16 cellular contexts compared by ENCODE assay signal in genomic region chr10:101029520-101030309, GRCh38. TPM values are rescaled to one million over a fixed set of nuclear protein-coding genes. Genes with fewer than 3 reads are reported as not detected.
DNase-seq lines count a peak whose midpoint lies in the region; ATAC-seq, FAIRE-seq and TF ChIP-seq lines count a peak whose summit lies in the region.
"Had no signal": no experiment of that assay in that cellular context is flagged by ENCODE, and none has a peak within 500 bp of the region (broad histone marks: within the 10 kb centered on the region; RNA-seq: fewer than 3 reads in every experiment).

No MANE protein-coding gene starts in this region.

- H3K27ac Mint-ChIP-seq in H9 = peak overlapping the region in 1 of 3 experiments; percentile 77; a peak in 1 of 7 replicates
- H3K27ac Mint-ChIP-seq: activated CD4-positive, alpha-beta memory T cell treated with anti-CD3 and anti-CD28 coated beads for 36 hours; T-helper 17 cell had no signal

- no peaks in the 10 kb centered on the region for H3K79me1 ChIP-seq in H9 (ENCODE audit: insufficient read depth, low read depth, low read length, poor library complexity, severe bottlenecking)

- no peak overlapping the region for H2AK5ac ChIP-seq in H9 (ENCODE audit: insufficient read length, low read length)

- H3K4me1 ChIP-seq in BLaER1 = peaks cover 58% of the 10 kb centered on the region
- H3K4me1 ChIP-seq in H9 (ENCODE audit: insufficient read depth, low read length) = peaks cover 4% of the 10 kb centered on the region; the same call in 1 of the 2 replicates
- peaks cover 11 to 38% of the 10 kb centered on the region in 2 experiments for H3K4me1 ChIP-seq in K562 (replicated peaks in 1 of 2; ENCODE audit: control insufficient read depth in 2 of 2, insufficient read depth in 2 of 2, low read length in 2 of 2)

- no peak overlapping the region for H2AFZ ChIP-seq in H9 (ENCODE audit: low read length)
- no peak overlapping the region for H2AFZ ChIP-seq in K562 (ENCODE audit: low read depth, low read length)

- ATAC-seq in K562 (peak; percentile 35), HG03432 (IDR thresholded peaks at IDR 0.05; ENCODE audit: unreplicated experiment) (no peak)
- ATAC-seq: gastrocnemius medialis; pancreas; stimulated activated memory B cell treated with anti-CD40 and anti-IgM and Interleukin-4, amounts not matched to agents 10 μg/mL and 1 μg/mL and 100 μg/mL, for 72 hours; T-helper 17 cell had no signal

- H3K4me3 ChIP-seq in BLaER1 (no peak overlapping the region), K562 (no peak overlapping the region)

- no peak overlapping the region for H2BK120ac ChIP-seq in H9 (ENCODE audit: low read depth, low read length, poor library complexity, severe bottlenecking)

- no peaks in the 10 kb centered on the region for H3K9me3 ChIP-seq in BLaER1
- no peaks in the 10 kb centered on the region for H3K9me3 ChIP-seq in H9 (ENCODE audit: control insufficient read depth, low read depth, low read length)
- H3K9me3 ChIP-seq in K562 (replicated peaks; ENCODE audit: control insufficient read depth, insufficient read depth, low read depth, low read length) = no peaks in the 10 kb centered on the region
- H3K9me3 ChIP-seq: gastrocnemius medialis, pancreas had no signal

- no peak for TF ChIP-seq POLR2A in K562 (conservative IDR thresholded peaks at IDR 0.05)

- BruUV-seq in K562 (replicated peaks; lab: Mats Ljungman, UMichigan) = no TSS peak

- intact Hi-C loops in K562 (cut with micrococcal nuclease) = loop anchor here (5.0 to 10.0 kb wide), 2 partner anchors 38 to 415 kb away; no protein-coding TSS in a partner anchor

- no peak overlapping the region for H4K91ac ChIP-seq in H9 (ENCODE audit: insufficient read length, low read depth, low read length)

- no peak overlapping the region for H3K23ac ChIP-seq in H9 (ENCODE audit: insufficient read length, low read depth, low read length)

- no peak overlapping the region for H3K4me3 Mint-ChIP-seq in H9
- H3K4me3 Mint-ChIP-seq: activated CD4-positive, alpha-beta memory T cell treated with anti-CD3 and anti-CD28 coated beads for 36 hours; stimulated activated memory B cell treated with anti-CD40 and anti-IgM and Interleukin-4, amounts not matched to agents 10 μg/mL and 1 μg/mL and 100 μg/mL, for 72 hours; T-helper 17 cell had no signal

- H2BK5ac ChIP-seq in H9 (ENCODE audit: insufficient read length, low read length) = no peak overlapping the region

- H4K8ac ChIP-seq in H9 (replicated peaks; ENCODE audit: insufficient read length, low read depth, low read length) = no peak overlapping the region

- no peak overlapping the region for H2BK20ac ChIP-seq in H9 (ENCODE audit: low read depth, low read length, poor library complexity, severe bottlenecking)

- H3K4me2 ChIP-seq in BLaER1 (peak overlapping the region; percentile 93), H9 (ENCODE audit: insufficient read depth, insufficient read length, low read length) (no peak overlapping the region), K562 (ENCODE audit: insufficient read depth, low read length) (no peak overlapping the region)

- H3K9ac ChIP-seq in BLaER1 (no peak overlapping the region), H9 (ENCODE audit: extremely low read depth, insufficient read length, low read length) (no peak overlapping the region), K562 (ENCODE audit: insufficient read depth in 1 of 2, low read depth in 2 of 2, low read length in 2 of 2) (peak overlapping the region in 1 of 2 experiments; percentile 64; a peak in 1 of 4 replicates)

- no peak overlapping the region for H3K4ac ChIP-seq in H9 (ENCODE audit: low read depth, low read length)

- no peaks in the 10 kb centered on the region for H3K9me1 ChIP-seq in K562 (ENCODE audit: control insufficient read depth, insufficient read depth, low read length)

- peak; percentile 72 for DNase-seq in H9
- DNase-seq in K562 (ENCODE audit: extremely low read depth in 1 of 4, low spot score in 3 of 4) = peak in 2 of 4 experiments; percentile 42
- peak; percentile 47 for DNase-seq in iPS-NIHi11 (ENCODE audit: low spot score)
- no peak for DNase-seq in COR-L47 (lab: John Stamatoyannopoulos, UW)
- DNase-seq in AG08396 (ENCODE audit: low spot score) = no peak
- DNase-seq in NCI-H2029 treated with DMSO at 0.1 percent for 48 hours (lab: John Stamatoyannopoulos, UW) = no peak
- DNase-seq: activated CD4-positive, alpha-beta memory T cell treated with anti-CD3 and anti-CD28 coated beads for 36 hours; activated naive CD4-positive, alpha-beta T cell treated with Interleukin-2 at 50 U/mL for 16 hours; gastrocnemius medialis; NCI-H146; T-helper 17 cell had no signal

- H3K14ac ChIP-seq in H9 (ENCODE audit: insufficient read depth, low read length) = no peak overlapping the region; the same call in 1 of the 2 replicates

- H3K79me2 ChIP-seq in H9 (ENCODE audit: insufficient read depth, low read length) (no peaks in the 10 kb centered on the region), K562 (ENCODE audit: control insufficient read depth, insufficient read depth, low read length) (no peaks in the 10 kb centered on the region)

- H3K23me2 ChIP-seq in H9 (ENCODE audit: insufficient read length, low read depth, low read length, poor library complexity, severe bottlenecking) = peaks cover 13% of the 10 kb centered on the region

- H4K5ac ChIP-seq in H9 (ENCODE audit: insufficient read length, low read depth, low read length) = no peak overlapping the region

- POLR2A ChIA-PET in K562 (lab: Yijun Ruan, JAX) = interaction anchor here (0.6 to 1.7 kb wide), 2 partner anchors 11 to 23 kb away, joined by 3 to 6 read pairs; no protein-coding TSS in a partner anchor

- H3K27me3 Mint-ChIP-seq in H9 (ENCODE audit: low read depth) = peaks cover 58% of the 10 kb centered on the region
- H3K27me3 Mint-ChIP-seq: activated CD4-positive, alpha-beta memory T cell treated with anti-CD3 and anti-CD28 coated beads for 36 hours had no signal

- CTCF ChIA-PET in K562 (lab: Yijun Ruan, JAX; ENCODE audit: low intra/inter-chr PET ratio) = no interaction called here

- H3K56ac ChIP-seq in H9 (ENCODE audit: insufficient read length, low read depth, low read length) = no peak overlapping the region

- no peak overlapping the region for H3T11ph ChIP-seq in H9 (ENCODE audit: low read length)

- no peaks in the 10 kb centered on the region; a peak in 1 of 5 replicates for H3K9me3 Mint-ChIP-seq in H9
- H3K9me3 Mint-ChIP-seq: activated CD4-positive, alpha-beta memory T cell treated with anti-CD3 and anti-CD28 coated beads for 36 hours; IgD-negative memory B cell; stimulated activated memory B cell treated with anti-CD40 and anti-IgM and Interleukin-4, amounts not matched to agents 10 μg/mL and 1 μg/mL and 100 μg/mL, for 72 hours had no signal

- in situ Hi-C loops in K562 (cut with MboI) = no loop called here

- H4K20me1 ChIP-seq in BLaER1 (peaks cover 12% of the 10 kb centered on the region; the same call in 1 of the 2 replicates), H9 (ENCODE audit: control insufficient read depth, insufficient read depth, insufficient read length) (no peaks in the 10 kb centered on the region), K562 (replicated peaks; ENCODE audit: control insufficient read depth, insufficient read depth, low read length) (no peaks in the 10 kb centered on the region)

- H3K27me3 ChIP-seq in BLaER1 (no peaks in the 10 kb centered on the region), H9 (ENCODE audit: insufficient read depth, low read length) (peaks cover 4% of the 10 kb centered on the region; the same call in 1 of the 2 replicates), K562 (ENCODE audit: control insufficient read depth in 2 of 2, insufficient read depth in 2 of 2, low read length in 2 of 2) (peaks cover 2 to 4% of the 10 kb centered on the region in 2 experiments; a peak in 4 of 5 replicates)
- H3K27me3 ChIP-seq: gastrocnemius medialis, pancreas had no signal

- TF ChIP-seq EP300 in K562 (IDR thresholded peaks at IDR 0.05; ENCODE audit: low read length) = no peak

- no peak overlapping the region for H3K18ac ChIP-seq in H9 (ENCODE audit: insufficient read length, low read depth, low read length)

- H2BK15ac ChIP-seq in H9 (ENCODE audit: low read depth, low read length) = no peak overlapping the region

- TF ChIP-seq RAD21 in K562 (CRISPR knock-in tag; conservative IDR thresholded peaks at IDR 0.05 in 1 of 2, IDR thresholded peaks at IDR 0.05 in 1 of 2) = no peak

- H3K36me3 ChIP-seq in BLaER1 (peaks cover 3% of the 10 kb centered on the region), K562 (ENCODE audit: control insufficient read depth, insufficient read depth, low read length) (no peaks in the 10 kb centered on the region)
- H3K36me3 ChIP-seq: gastrocnemius medialis, pancreas had no signal

- TF ChIP-seq CTCF in H9 (conservative IDR thresholded peaks at IDR 0.05) (peak; percentile 56), K562 (IDR thresholded peaks at IDR 0.05 in 2 of 3, conservative IDR thresholded peaks at IDR 0.05 in 1 of 3; ENCODE audit: insufficient read depth in 2 of 3, low read depth in 1 of 3, low read length in 3 of 3) (0 out of 6 replicates have a peak, but pooled peaks of 1 of the 3 experiments have one; percentile 22)

- FAIRE-seq in K562 (lab: Jason Lieb, UNC) = no peak
- FAIRE-seq: pancreas had no signal

- WGBS in H9 (ENCODE audit: extremely low coverage, insufficient read length, low lambda C conversion rate) = no CpG with 5 or more reads among the region's 28 CpGs
- WGBS in K562 (ENCODE audit: insufficient coverage, low coverage, missing lambda C conversion rate) = 29% methylated on average over 14 of the region's 28 CpGs

- H3K4me1 Mint-ChIP-seq in H9 = peaks cover 34 to 50% of the 10 kb centered on the region in 2 experiments

- H3K27ac ChIP-seq in BLaER1 (peak overlapping the region; percentile 64; the same call in 1 of the 2 replicates), H9 (ENCODE audit: insufficient read length, low read depth, low read length) (no peak overlapping the region), K562 (ENCODE audit: extremely low read depth, low read depth, low read length) (no peak overlapping the region)
- H3K27ac ChIP-seq: gastrocnemius medialis, pancreas had no signal

- no peak overlapping the region for H2BK12ac ChIP-seq in H9 (ENCODE audit: insufficient read length, low read depth, low read length)

- no peaks in the 10 kb centered on the region for H3K36me3 Mint-ChIP-seq in H9 (ENCODE audit: insufficient read depth in 1 of 3, low read depth in 3 of 3)
- H3K36me3 Mint-ChIP-seq: stimulated activated memory B cell treated with anti-CD40 and anti-IgM and Interleukin-4, amounts not matched to agents 10 μg/mL and 1 μg/mL and 100 μg/mL, for 72 hours had no signal

RNA-seq across cellular contexts. Expression of gene PDZD7, which starts 1.2 kb away (rescaled TPM):
- total RNA-seq in H9 (2021) (1.7 and 2.0 TPM in 2 replicates), K562 (2014; rRNA removed) (0.16 and 0.23 TPM in 2 replicates), K562 (2014; rRNA removed; fragmentation: Illumina TruSeq; extraction: Trizol) (0.04 TPM in 1 of 2 replicates, not detected in the other), K562 (2015; rRNA removed; fragmentation: Illumina TruSeq; extraction: Trizol) (0.04 and 0.07 TPM in 2 replicates), K562 (2021) (0.09 and 0.29 TPM in 2 replicates)
- 0.69 TPM in 1 of 2 replicates, not detected in the other for total RNA-seq in K562 (2011; cell fraction: chromatin; rRNA removed; ENCODE audit: low replicate concordance)
- 0.79 and 0.83 TPM in 2 replicates for total RNA-seq in K562 (2011; cell fraction: nucleolus; rRNA removed)
- 0.44 and 0.46 TPM in 2 replicates for total RNA-seq in K562 (2011; cell fraction: nucleoplasm; rRNA removed)
- polyA plus RNA-seq in K562 (2011; rRNA removed) (0.24 and 0.28 TPM in 2 replicates), K562 (2014; fragmentation: Illumina TruSeq; extraction: Trizol) (0.04 TPM in 1 of 2 replicates, not detected in the other), K562 (2014; fragmentation: Nextera tagmentation; extraction: Ambion mirVana) (not detected), K562 (2014; rRNA removed) (0.04 and 0.07 TPM in 2 replicates)
- 0.15 and 0.57 TPM in 2 replicates for polyA plus RNA-seq in K562 (2011; cell fraction: cytosol; rRNA removed)
- polyA plus RNA-seq in K562 (2011; cell fraction: nucleus; rRNA removed) = 0.62 and 0.97 TPM in 2 replicates
- polyA plus RNA-seq in K562 (2012) = 0.09 and 0.54 TPM in 2 replicates
- polyA minus RNA-seq in K562 (2011; rRNA and poly(A)+ RNA removed) = 0.14 TPM in 1 of 2 replicates, not detected in the other
- polyA minus RNA-seq in K562 (2011; cell fraction: cytosol; rRNA and poly(A)+ RNA removed) = 0.38 TPM in 1 of 2 replicates, not detected in the other
- polyA minus RNA-seq in K562 (2011; cell fraction: nucleus; rRNA and poly(A)+ RNA removed) = 0.44 and 0.67 TPM in 2 replicates
- polyA plus RNA-seq: IgD-negative memory B cell had no signal

RNA-seq across cellular contexts. Expression of gene SFXN3, which starts 1.3 kb away (rescaled TPM):
- total RNA-seq in H9 (2021) (2.8 and 3.4 TPM in 2 replicates), K562 (2014; rRNA removed) (1.00 and 2.2 TPM in 2 replicates), K562 (2014; rRNA removed; fragmentation: Illumina TruSeq; extraction: Trizol) (0.64 and 0.69 TPM in 2 replicates), K562 (2015; rRNA removed; fragmentation: Illumina TruSeq; extraction: Trizol) (0.58 and 0.68 TPM in 2 replicates), K562 (2021) (1.4 and 1.8 TPM in 2 replicates)
- 6.0 and 9.2 TPM in 2 replicates for total RNA-seq in K562 (2011; cell fraction: chromatin; rRNA removed; ENCODE audit: low replicate concordance)
- 3.8 and 5.2 TPM in 2 replicates for total RNA-seq in K562 (2011; cell fraction: nucleolus; rRNA removed)
- 3.7 and 5.1 TPM in 2 replicates for total RNA-seq in K562 (2011; cell fraction: nucleoplasm; rRNA removed)
- polyA plus RNA-seq in K562 (2011; rRNA removed) (4.6 and 8.1 TPM in 2 replicates), K562 (2014; fragmentation: Illumina TruSeq; extraction: Trizol) (1.5 and 1.6 TPM in 2 replicates), K562 (2014; fragmentation: Nextera tagmentation; extraction: Ambion mirVana) (under 1 TPM; 0.24 to 0.31 TPM), K562 (2014; rRNA removed) (0.86 and 0.96 TPM in 2 replicates)
- polyA plus RNA-seq in K562 (2011; cell fraction: cytosol; rRNA removed) = 5.6 and 7.0 TPM in 2 replicates
- polyA plus RNA-seq in K562 (2011; cell fraction: nucleus; rRNA removed) = 15.8 and 21.0 TPM in 2 replicates
- 1.6 and 3.3 TPM in 2 replicates for polyA plus RNA-seq in K562 (2012)
- polyA minus RNA-seq in K562 (2011; rRNA and poly(A)+ RNA removed) = 5.0 and 5.6 TPM in 2 replicates
- 2.5 and 5.0 TPM in 2 replicates for polyA minus RNA-seq in K562 (2011; cell fraction: cytosol; rRNA and poly(A)+ RNA removed)
- polyA minus RNA-seq in K562 (2011; cell fraction: nucleus; rRNA and poly(A)+ RNA removed) = 3.4 and 5.2 TPM in 2 replicates

RNA-seq across cellular contexts. Expression of gene LZTS2, which starts 30.1 kb away (rescaled TPM):
- total RNA-seq in H9 (2021) (69.1 and 71.3 TPM in 2 replicates), K562 (2014; rRNA removed) (27.2 and 31.7 TPM in 2 replicates), K562 (2014; rRNA removed; fragmentation: Illumina TruSeq; extraction: Trizol) (5.4 and 6.4 TPM in 2 replicates), K562 (2015; rRNA removed; fragmentation: Illumina TruSeq; extraction: Trizol) (18.5 and 19.8 TPM in 2 replicates), K562 (2021) (38.6 and 42.1 TPM in 2 replicates)
- 28.9 and 51.1 TPM in 2 replicates for total RNA-seq in K562 (2011; cell fraction: chromatin; rRNA removed; ENCODE audit: low replicate concordance)
- 36.8 and 39.7 TPM in 2 replicates for total RNA-seq in K562 (2011; cell fraction: nucleolus; rRNA removed)
- total RNA-seq in K562 (2011; cell fraction: nucleoplasm; rRNA removed) = 26.9 and 34.2 TPM in 2 replicates
- polyA plus RNA-seq in K562 (2011; rRNA removed) (14.7 and 29.0 TPM in 2 replicates), K562 (2014; fragmentation: Illumina TruSeq; extraction: Trizol) (11.8 and 30.3 TPM in 2 replicates), K562 (2014; fragmentation: Nextera tagmentation; extraction: Ambion mirVana) (under 1 TPM; 0.23 to 0.59 TPM), K562 (2014; rRNA removed) (42.5 and 43.7 TPM in 2 replicates)
- 28.1 and 68.0 TPM in 2 replicates for polyA plus RNA-seq in K562 (2011; cell fraction: cytosol; rRNA removed)
- polyA plus RNA-seq in K562 (2011; cell fraction: nucleus; rRNA removed) = 65.4 and 125 TPM in 2 replicates
- 34.1 and 35.5 TPM in 2 replicates for polyA plus RNA-seq in K562 (2012)
- polyA minus RNA-seq in K562 (2011; rRNA and poly(A)+ RNA removed) = 8.0 and 8.6 TPM in 2 replicates
- polyA minus RNA-seq in K562 (2011; cell fraction: cytosol; rRNA and poly(A)+ RNA removed) = 19.6 and 24.0 TPM in 2 replicates
- polyA minus RNA-seq in K562 (2011; cell fraction: nucleus; rRNA and poly(A)+ RNA removed) = 19.8 and 24.9 TPM in 2 replicates

RNA-seq across cellular contexts. Expression of gene KAZALD1, which starts 32.1 kb away (rescaled TPM):
- total RNA-seq in H9 (2021) = 2.9 and 3.6 TPM in 2 replicates
- total RNA-seq in K562 (2011; cell fraction: chromatin; rRNA removed; ENCODE audit: low replicate concordance) = 4.6 and 10.2 TPM in 2 replicates
- 12.9 and 13.0 TPM in 2 replicates for total RNA-seq in K562 (2011; cell fraction: nucleolus; rRNA removed)
- 7.4 and 7.9 TPM in 2 replicates for total RNA-seq in K562 (2011; cell fraction: nucleoplasm; rRNA removed)
- 7.5 and 9.7 TPM in 2 replicates for total RNA-seq in K562 (2014; rRNA removed)
- total RNA-seq in K562 (2014; rRNA removed; fragmentation: Illumina TruSeq; extraction: Trizol) = 2.4 and 2.7 TPM in 2 replicates
- total RNA-seq in K562 (2015; rRNA removed; fragmentation: Illumina TruSeq; extraction: Trizol) = 7.8 and 8.5 TPM in 2 replicates
- 8.6 and 9.1 TPM in 2 replicates for total RNA-seq in K562 (2021)
- 4.9 and 5.7 TPM in 2 replicates for polyA plus RNA-seq in K562 (2011; rRNA removed)
- 6.7 and 10.6 TPM in 2 replicates for polyA plus RNA-seq in K562 (2011; cell fraction: cytosol; rRNA removed)
- 15.5 and 16.6 TPM in 2 replicates for polyA plus RNA-seq in K562 (2011; cell fraction: nucleus; rRNA removed)
- 8.5 and 11.1 TPM in 2 replicates for polyA plus RNA-seq in K562 (2012)
- polyA plus RNA-seq in K562 (2014; fragmentation: Illumina TruSeq; extraction: Trizol) = 2.8 and 5.2 TPM in 2 replicates
- under 1 TPM; 0.15 to 0.31 TPM for polyA plus RNA-seq in K562 (2014; fragmentation: Nextera tagmentation; extraction: Ambion mirVana)
- 8.9 and 10.0 TPM in 2 replicates for polyA plus RNA-seq in K562 (2014; rRNA removed)
- polyA minus RNA-seq in K562 (2011; rRNA and poly(A)+ RNA removed) = 3.4 and 4.8 TPM in 2 replicates
- 3.4 and 3.6 TPM in 2 replicates for polyA minus RNA-seq in K562 (2011; cell fraction: cytosol; rRNA and poly(A)+ RNA removed)
- polyA minus RNA-seq in K562 (2011; cell fraction: nucleus; rRNA and poly(A)+ RNA removed) = 14.4 and 25.2 TPM in 2 replicates
- total RNA-seq: T-helper 17 cell had no signal
- polyA plus RNA-seq: IgD-negative memory B cell had no signal

RNA-seq across cellular contexts. Expression of gene TWNK, which starts 42.4 kb away (rescaled TPM):
- total RNA-seq in H9 (2021) = 38.7 and 41.7 TPM in 2 replicates
- 20.7 and 34.6 TPM in 2 replicates for total RNA-seq in K562 (2011; cell fraction: chromatin; rRNA removed; ENCODE audit: low replicate concordance)
- total RNA-seq in K562 (2011; cell fraction: nucleolus; rRNA removed) = 16.7 and 19.2 TPM in 2 replicates
- total RNA-seq in K562 (2011; cell fraction: nucleoplasm; rRNA removed) = 17.9 and 20.4 TPM in 2 replicates
- 17.9 and 20.6 TPM in 2 replicates for total RNA-seq in K562 (2014; rRNA removed)
- 16.6 and 18.0 TPM in 2 replicates for total RNA-seq in K562 (2014; rRNA removed; fragmentation: Illumina TruSeq; extraction: Trizol)
- total RNA-seq in K562 (2015; rRNA removed; fragmentation: Illumina TruSeq; extraction: Trizol) = 13.6 and 14.3 TPM in 2 replicates
- 19.2 and 24.5 TPM in 2 replicates for total RNA-seq in K562 (2021)
- 16.1 and 17.4 TPM in 2 replicates for polyA plus RNA-seq in K562 (2011; rRNA removed)
- 13.8 and 17.6 TPM in 2 replicates for polyA plus RNA-seq in K562 (2011; cell fraction: cytosol; rRNA removed)
- 13.3 and 19.8 TPM in 2 replicates for polyA plus RNA-seq in K562 (2011; cell fraction: nucleus; rRNA removed)
- polyA plus RNA-seq in K562 (2012) = 10.5 and 24.8 TPM in 2 replicates
- polyA plus RNA-seq in K562 (2014; fragmentation: Illumina TruSeq; extraction: Trizol) = 34.7 and 35.5 TPM in 2 replicates
- polyA plus RNA-seq in K562 (2014; fragmentation: Nextera tagmentation; extraction: Ambion mirVana) = 10 to 100 TPM; 11.6 to 14.8 TPM
- polyA plus RNA-seq in K562 (2014; rRNA removed) = 16.6 and 18.9 TPM in 2 replicates
- 15.7 and 22.2 TPM in 2 replicates for polyA minus RNA-seq in K562 (2011; rRNA and poly(A)+ RNA removed)
- 8.4 and 13.6 TPM in 2 replicates for polyA minus RNA-seq in K562 (2011; cell fraction: cytosol; rRNA and poly(A)+ RNA removed)
- polyA minus RNA-seq in K562 (2011; cell fraction: nucleus; rRNA and poly(A)+ RNA removed) = 7.5 and 8.2 TPM in 2 replicates

Comparison
In these comparisons a context has a peak if more than half of its experiments do, and no peak if none do; other contexts are left out.
1. DNase-seq: peak in H9 (single experiment) and iPS-NIHi11 (single experiment); none in COR-L47 (single experiment), AG08396 (single experiment) and NCI-H2029 treated with DMSO at 0.1 percent for 48 hours (single experiment).